Comparison of ENCODE assay signal across 1 cellular context in the genomic region with DNA sequence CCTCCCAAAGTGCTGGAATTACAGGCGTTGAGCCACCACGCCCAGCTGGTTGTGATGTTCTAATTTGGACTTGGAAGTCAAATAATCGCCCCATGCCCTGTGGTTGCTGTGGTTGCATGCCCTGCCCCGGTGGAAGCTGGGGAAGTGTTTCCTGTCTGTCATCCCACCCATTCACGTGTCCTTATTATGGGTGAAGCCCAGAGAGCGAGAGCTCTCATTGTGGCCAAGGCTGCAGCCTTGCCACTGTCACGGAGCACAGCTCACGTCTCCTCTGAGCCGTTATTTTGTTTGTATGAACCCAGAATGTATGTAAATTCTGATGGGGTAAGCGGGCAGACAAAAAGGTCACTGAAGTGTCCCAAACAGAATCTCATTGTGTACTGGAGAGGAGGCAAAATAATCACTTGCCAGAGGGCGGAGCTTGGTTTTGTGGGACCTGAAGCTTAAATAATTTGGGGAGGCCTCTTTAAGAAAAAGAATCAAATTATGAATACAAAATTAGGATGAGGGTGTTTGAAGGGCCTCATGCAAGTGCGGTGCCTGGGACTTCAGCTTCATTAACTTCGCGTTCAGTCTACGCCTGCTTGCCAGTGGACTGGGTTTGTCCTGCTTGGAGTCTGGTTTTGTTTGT.
TF ChIP-seq lines count a peak whose summit lies in the region.

No MANE protein-coding gene starts in this region.

TF ChIP-seq in WTC11, 78 proteins besides CTCF, POLR2A, EP300 and RAD21 (continued from another document):
- TF ChIP-seq, protein P1, sequence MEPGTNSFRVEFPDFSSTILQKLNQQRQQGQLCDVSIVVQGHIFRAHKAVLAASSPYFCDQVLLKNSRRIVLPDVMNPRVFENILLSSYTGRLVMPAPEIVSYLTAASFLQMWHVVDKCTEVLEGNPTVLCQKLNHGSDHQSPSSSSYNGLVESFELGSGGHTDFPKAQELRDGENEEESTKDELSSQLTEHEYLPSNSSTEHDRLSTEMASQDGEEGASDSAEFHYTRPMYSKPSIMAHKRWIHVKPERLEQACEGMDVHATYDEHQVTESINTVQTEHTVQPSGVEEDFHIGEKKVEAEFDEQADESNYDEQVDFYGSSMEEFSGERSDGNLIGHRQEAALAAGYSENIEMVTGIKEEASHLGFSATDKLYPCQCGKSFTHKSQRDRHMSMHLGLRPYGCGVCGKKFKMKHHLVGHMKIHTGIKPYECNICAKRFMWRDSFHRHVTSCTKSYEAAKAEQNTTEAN (CRISPR knock-in tag; IDR thresholded peaks at IDR 0.05), result no peak
- TF ChIP-seq ZNF416 (CRISPR knock-in tag; IDR thresholded peaks at IDR 0.05) (no peak), ATF1 (CRISPR knock-in tag; IDR thresholded peaks at IDR 0.05) (no peak), ZMAT4 (CRISPR knock-in tag; IDR thresholded peaks at IDR 0.05) (no peak), IRF2 (CRISPR knock-in tag; IDR thresholded peaks at IDR 0.05; ENCODE audit: borderline replicate concordance, low read depth) (no peak)
